Comparison of ENCODE assay signal across 8 cellular contexts in the genomic region with DNA sequence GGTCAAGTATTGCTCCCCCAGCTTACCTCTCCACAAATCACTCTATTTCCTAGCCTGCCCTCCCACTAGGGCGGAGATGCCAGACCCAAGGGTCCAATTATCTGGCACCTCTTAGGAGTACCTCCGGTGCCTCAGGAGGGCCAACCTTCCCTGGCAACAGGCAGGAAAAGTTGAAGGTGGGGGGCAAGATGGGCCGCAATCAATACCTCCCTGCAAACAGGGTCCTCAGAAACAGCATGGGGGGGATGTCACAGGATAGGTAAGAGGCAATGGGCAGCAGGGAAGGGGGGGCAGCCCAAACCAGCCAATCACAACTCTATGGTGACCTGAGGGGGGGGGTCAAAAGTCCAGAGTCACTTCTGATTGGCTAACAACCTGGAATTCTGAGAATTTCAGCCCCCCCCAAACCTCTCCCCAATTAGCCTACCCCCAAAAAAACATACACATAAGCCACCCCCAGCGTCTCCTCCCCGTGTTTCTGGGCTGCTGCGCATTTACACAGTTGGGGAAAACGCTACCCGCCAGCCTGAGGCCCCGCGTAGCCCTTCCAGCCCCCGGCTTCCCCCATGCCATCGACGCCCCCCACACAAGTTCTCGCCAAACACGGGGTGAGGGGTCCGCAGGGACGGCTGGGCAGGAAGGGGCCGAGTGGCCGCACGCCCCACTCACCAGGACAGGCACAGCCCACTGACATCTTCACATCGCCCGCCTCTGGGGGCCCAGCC. TPM values are rescaled to one million over a fixed set of nuclear protein-coding genes. Genes with fewer than 3 reads are reported as not detected.
A peak's percentile ranks its signal among the peaks of the same experiment; 100 is the strongest.
DNase-seq lines count a peak whose midpoint lies in the region; ATAC-seq and TF ChIP-seq lines count a peak whose summit lies in the region.

No MANE protein-coding gene starts in this region.

- dilution Hi-C loops in mammary epithelial cell (cut with HindIII; ENCODE audit: low sequenced_read_pairs), result loop anchor here (5.0 kb wide), 1 partner anchor 48 kb away; no protein-coding TSS in a partner anchor

- H3K9me3 Mint-ChIP-seq in T-helper 2 cell treated with Interferon-gamma antibody and Interleukin-4, amounts not matched to agents 5 μg/mL and 100 μg/mL, for 36 hours, result no peaks in the 10 kb centered on the region

- 0% methylated on average over 3 of the region's 22 CpGs for WGBS in mammary epithelial cell (ENCODE audit: low coverage, missing lambda C conversion rate)

- in situ Hi-C loops in mammary epithelial cell (cut with MboI; ENCODE audit: low sequenced_read_pairs in 2 of 2), result no loop called here
- in situ Hi-C loops in gastrocnemius medialis (cut with MboI; ENCODE audit: low sequenced_read_pairs in 4 of 4), result no loop called here

- H3K27me3 ChIP-seq in mammary epithelial cell (ENCODE audit: insufficient read depth, low read length), result no peaks in the 10 kb centered on the region
- no peaks in the 10 kb centered on the region for H3K27me3 ChIP-seq in iPS-15b (ENCODE audit: control insufficient read depth, insufficient read depth, low read length)
- H3K27me3 ChIP-seq in gastrocnemius medialis, result no peaks in the 10 kb centered on the region

- H3K27me3 Mint-ChIP-seq in T-helper 2 cell treated with Interferon-gamma antibody and Interleukin-4, amounts not matched to agents 5 μg/mL and 100 μg/mL, for 36 hours (ENCODE audit: low read depth), result no peaks in the 10 kb centered on the region

- intact Hi-C loops in mammary epithelial cell (cut with micrococcal nuclease) (loop anchor here (1.0 to 5.0 kb wide), 2 partner anchors 13 to 33 kb away; a partner anchor contains a TSS), gastrocnemius medialis (cut with DNase I; ENCODE audit: low total_unique reads) (loop anchor here (1.0 to 5.0 kb wide), 3 partner anchors 13 to 302 kb away; a partner anchor contains a TSS)

- no peak for TF ChIP-seq POLR2A in gastrocnemius medialis (IDR thresholded peaks at IDR 0.05)

- peak overlapping the region; percentile 95 for H2AFZ ChIP-seq in mammary epithelial cell (ENCODE audit: low read depth, low read length)

- H3K36me3 ChIP-seq in mammary epithelial cell (ENCODE audit: insufficient read depth, low read length) (no peaks in the 10 kb centered on the region), iPS-15b (ENCODE audit: control insufficient read depth, insufficient read depth, low read length) (no peaks in the 10 kb centered on the region), gastrocnemius medialis (no peaks in the 10 kb centered on the region)

- TF ChIP-seq CTCF in mammary epithelial cell (conservative IDR thresholded peaks at IDR 0.05 in 1 of 2, IDR thresholded peaks at IDR 0.05 in 1 of 2; ENCODE audit: extremely low read depth in 1 of 2, insufficient read depth in 1 of 2, low read depth in 1 of 2, low read length in 2 of 2) (no peak), gastrocnemius medialis (IDR thresholded peaks at IDR 0.05 in 4 of 5, conservative IDR thresholded peaks at IDR 0.05 in 1 of 5) (no peak)

- no TSS peak for BruUV-seq in mammary epithelial cell (replicated peaks; lab: Mats Ljungman, UMichigan)

- H3K4me1 ChIP-seq in mammary epithelial cell (ENCODE audit: insufficient read depth, low read length), result peaks cover 46% of the 10 kb centered on the region
- peaks cover 45% of the 10 kb centered on the region for H3K4me1 ChIP-seq in iPS-15b (ENCODE audit: control insufficient read depth, insufficient read depth, low read length)
- H3K4me1 ChIP-seq in gastrocnemius medialis, result peaks cover 55 to 60% of the 10 kb centered on the region in 2 donors

- H3K4me3 ChIP-seq in mammary epithelial cell (replicated peaks in 1 of 3; ENCODE audit: insufficient read depth in 1 of 3, low read depth in 2 of 3, low read length in 3 of 3) (peak overlapping the region; percentile 65 to 90 (median 81)), iPS-15b (ENCODE audit: low read depth, low read length) (peak overlapping the region; percentile 82), gastrocnemius medialis (peak overlapping the region; percentile 79 to 95 (median 84))

- H3K9ac ChIP-seq in mammary epithelial cell (ENCODE audit: insufficient read depth, low read length) (peak overlapping the region; percentile 69), iPS-15b (ENCODE audit: low read depth, low read length) (no peak overlapping the region)

- H3K4me2 ChIP-seq in mammary epithelial cell (ENCODE audit: insufficient read depth, low read depth, low read length), result peak overlapping the region; percentile 98

- ATAC-seq in gastrocnemius medialis (peak; percentile 59 to 60), HG03039 (IDR thresholded peaks at IDR 0.05; ENCODE audit: unreplicated experiment) (no peak), GM18520 (IDR thresholded peaks at IDR 0.05; ENCODE audit: unreplicated experiment) (no peak)

- H3K79me2 ChIP-seq in mammary epithelial cell (ENCODE audit: insufficient read depth, low read length), result peaks cover 55% of the 10 kb centered on the region

- H3K9me3 ChIP-seq in mammary epithelial cell (replicated peaks; ENCODE audit: insufficient read depth, low read length) (no peaks in the 10 kb centered on the region), iPS-15b (ENCODE audit: control insufficient read depth, insufficient read depth, low read length) (no peaks in the 10 kb centered on the region), gastrocnemius medialis (no peaks in the 10 kb centered on the region)

- CTCF ChIA-PET in mammary epithelial cell (lab: Charles Lee; ENCODE audit: low non-redundant PET), result no interaction called here

- no peak overlapping the region for H3K27ac ChIP-seq in mammary epithelial cell (ENCODE audit: insufficient read depth, low read depth, low read length)
- peak overlapping the region; percentile 92 to 100 (median 98) for H3K27ac ChIP-seq in gastrocnemius medialis

- peak overlapping the region; percentile 98 for H3K27ac Mint-ChIP-seq in T-helper 2 cell treated with Interferon-gamma antibody and Interleukin-4, amounts not matched to agents 5 μg/mL and 100 μg/mL, for 36 hours

- peak overlapping the region; percentile 97 for H3K4me3 Mint-ChIP-seq in T-helper 2 cell treated with Interferon-gamma antibody and Interleukin-4, amounts not matched to agents 5 μg/mL and 100 μg/mL, for 36 hours

- H4K20me1 ChIP-seq in mammary epithelial cell (ENCODE audit: insufficient read depth, low read length), result no peaks in the 10 kb centered on the region

- peak; percentile 85 for DNase-seq in DMS 273 (lab: John Stamatoyannopoulos, UW; ENCODE audit: unreplicated experiment)
- peak; percentile 63 for DNase-seq in HT1080 (ENCODE audit: low read depth)
- peak; percentile 53 for DNase-seq in T-helper 2 cell treated with Interferon-gamma antibody and Interleukin-4, amounts not matched to agents 5 μg/mL and 100 μg/mL, for 36 hours (ENCODE audit: low spot score)
- peak; percentile 72 for DNase-seq in mammary epithelial cell
- peak; percentile 62 to 76 for DNase-seq in gastrocnemius medialis

- H3K36me3 Mint-ChIP-seq in T-helper 2 cell treated with Interferon-gamma antibody and Interleukin-4, amounts not matched to agents 5 μg/mL and 100 μg/mL, for 36 hours (ENCODE audit: low read depth), result peaks cover 1% of the 10 kb centered on the region

- H3K4me1 Mint-ChIP-seq in T-helper 2 cell treated with Interferon-gamma antibody and Interleukin-4, amounts not matched to agents 5 μg/mL and 100 μg/mL, for 36 hours (ENCODE audit: low read depth), result peaks cover 49% of the 10 kb centered on the region

RNA-seq across cellular contexts. Expression of a gene that starts 0.6 kb away (rescaled TPM):
- 32.2 and 34.4 TPM in 2 replicates for total RNA-seq in HT1080 (2014; rRNA removed; shearing (Covaris generic))
- 19.2 and 19.3 TPM in 2 replicates for polyA plus RNA-seq in HT1080 (2015; cell fraction: cytosol; rRNA removed)
- 43.7 and 51.0 TPM in 2 replicates for polyA plus RNA-seq in HT1080 (2015; cell fraction: nucleus; rRNA removed)
- total RNA-seq in mammary epithelial cell, result 10 to 100 TPM; 54.3 to 77.1 TPM
- 83.6 TPM for polyA plus RNA-seq in mammary epithelial cell
- polyA minus RNA-seq in mammary epithelial cell, result 192 TPM
- 10 to 100 TPM; 15.9 to 32.7 (median 28.6) TPM for total RNA-seq in gastrocnemius medialis

RNA-seq across cellular contexts. Expression of a gene that starts 13.3 kb away (rescaled TPM):
- total RNA-seq in HT1080 (2014; rRNA removed; shearing (Covaris generic)), result 31.8 and 38.3 TPM in 2 replicates
- 33.6 and 36.0 TPM in 2 replicates for polyA plus RNA-seq in HT1080 (2015; cell fraction: cytosol; rRNA removed)
- 70.6 and 75.1 TPM in 2 replicates for polyA plus RNA-seq in HT1080 (2015; cell fraction: nucleus; rRNA removed)
- total RNA-seq in mammary epithelial cell (10 to 100 TPM; 14.5 to 69.0 TPM), gastrocnemius medialis (10 to 100 TPM; 13.3 to 26.5 (median 17.1) TPM)
- polyA plus RNA-seq in mammary epithelial cell, result 27.4 TPM
- polyA minus RNA-seq in mammary epithelial cell, result 88.8 TPM

RNA-seq across cellular contexts. Expression of a gene that starts 32.6 kb away (rescaled TPM):
- 95.2 and 119 TPM in 2 replicates for total RNA-seq in HT1080 (2014; rRNA removed; shearing (Covaris generic))
- 126 and 135 TPM in 2 replicates for polyA plus RNA-seq in HT1080 (2015; cell fraction: cytosol; rRNA removed)
- 181 and 188 TPM in 2 replicates for polyA plus RNA-seq in HT1080 (2015; cell fraction: nucleus; rRNA removed)
- total RNA-seq in mammary epithelial cell (100 to 1,000 TPM in 1 of 2 donors, 10 to 100 TPM in 1; 51.2 to 116 TPM), gastrocnemius medialis (10 to 100 TPM; 37.2 to 76.7 (median 71.1) TPM)
- polyA plus RNA-seq in mammary epithelial cell, result 170 TPM
- 74.5 TPM for polyA minus RNA-seq in mammary epithelial cell

RNA-seq across cellular contexts. Expression of a gene that starts 54.4 kb away (rescaled TPM):
- total RNA-seq in HT1080 (2014; rRNA removed; shearing (Covaris generic)), result 37.6 and 38.5 TPM in 2 replicates
- polyA plus RNA-seq in HT1080 (2015; cell fraction: cytosol; rRNA removed), result 19.3 and 20.8 TPM in 2 replicates
- 20.7 and 22.6 TPM in 2 replicates for polyA plus RNA-seq in HT1080 (2015; cell fraction: nucleus; rRNA removed)
- total RNA-seq in mammary epithelial cell, result 10 to 100 TPM; 26.8 to 39.3 TPM
- polyA plus RNA-seq in mammary epithelial cell, result 23.3 TPM
- polyA minus RNA-seq in mammary epithelial cell, result 41.6 TPM
- total RNA-seq in gastrocnemius medialis, result 10 to 100 TPM; 12.7 to 21.8 (median 19.4) TPM

Comparison
In these comparisons a context has a peak if more than half of its experiments do, and no peak if none do; other contexts are left out.
1. ATAC-seq: peak in gastrocnemius medialis (2 of 2); none in HG03039 (single experiment) and GM18520 (single experiment).
2. Peak in every context shown above with its lines, with median percentiles within 50 percentile points of each other: DNase-seq and H3K4me3 ChIP-seq.